ENCODE assay signal across 1 cellular context in the genomic region with DNA sequence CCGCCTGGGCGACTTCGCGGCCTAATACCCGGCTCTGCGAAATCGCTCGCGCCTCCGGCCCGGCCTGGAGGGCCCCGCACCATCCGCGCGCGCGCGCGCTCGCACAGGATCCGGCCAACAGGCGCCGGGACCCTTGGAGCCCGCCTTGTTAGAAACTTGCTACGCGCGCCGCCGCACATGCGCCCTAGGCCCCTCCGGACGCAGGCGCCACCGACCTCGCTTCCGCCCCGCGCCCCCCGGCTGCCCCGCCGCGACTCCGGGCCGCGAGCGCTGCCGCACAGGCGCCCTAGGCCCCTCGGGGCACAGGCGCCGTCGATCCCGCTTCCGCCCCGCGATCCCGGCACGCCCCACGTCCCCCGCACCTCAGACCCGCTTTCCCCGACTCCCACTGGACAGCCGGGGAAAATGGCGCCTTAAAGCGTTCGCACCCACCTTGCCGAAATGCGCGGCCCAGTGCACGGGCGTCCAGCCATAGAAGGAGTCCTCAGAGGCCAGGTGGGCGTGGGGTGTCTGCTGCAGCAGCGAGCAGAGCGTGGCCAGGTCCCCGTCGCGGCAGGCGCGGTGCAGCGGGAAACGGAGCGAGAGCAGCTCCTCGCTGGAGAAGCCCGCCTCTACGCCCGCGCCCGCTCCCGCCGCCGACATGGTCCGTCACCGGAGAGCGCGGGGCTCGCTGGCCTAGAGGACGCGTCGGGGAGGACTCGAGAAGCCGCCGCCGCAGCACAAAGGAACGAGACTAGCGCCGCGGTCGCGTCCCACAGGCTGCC.
TF ChIP-seq lines count a peak whose summit lies in the region.

No MANE protein-coding gene starts in this region.

TF ChIP-seq in HCT116, 20 proteins besides CTCF, POLR2A, EP300 and RAD21 (continued from another document):
- TF ChIP-seq, protein P1, sequence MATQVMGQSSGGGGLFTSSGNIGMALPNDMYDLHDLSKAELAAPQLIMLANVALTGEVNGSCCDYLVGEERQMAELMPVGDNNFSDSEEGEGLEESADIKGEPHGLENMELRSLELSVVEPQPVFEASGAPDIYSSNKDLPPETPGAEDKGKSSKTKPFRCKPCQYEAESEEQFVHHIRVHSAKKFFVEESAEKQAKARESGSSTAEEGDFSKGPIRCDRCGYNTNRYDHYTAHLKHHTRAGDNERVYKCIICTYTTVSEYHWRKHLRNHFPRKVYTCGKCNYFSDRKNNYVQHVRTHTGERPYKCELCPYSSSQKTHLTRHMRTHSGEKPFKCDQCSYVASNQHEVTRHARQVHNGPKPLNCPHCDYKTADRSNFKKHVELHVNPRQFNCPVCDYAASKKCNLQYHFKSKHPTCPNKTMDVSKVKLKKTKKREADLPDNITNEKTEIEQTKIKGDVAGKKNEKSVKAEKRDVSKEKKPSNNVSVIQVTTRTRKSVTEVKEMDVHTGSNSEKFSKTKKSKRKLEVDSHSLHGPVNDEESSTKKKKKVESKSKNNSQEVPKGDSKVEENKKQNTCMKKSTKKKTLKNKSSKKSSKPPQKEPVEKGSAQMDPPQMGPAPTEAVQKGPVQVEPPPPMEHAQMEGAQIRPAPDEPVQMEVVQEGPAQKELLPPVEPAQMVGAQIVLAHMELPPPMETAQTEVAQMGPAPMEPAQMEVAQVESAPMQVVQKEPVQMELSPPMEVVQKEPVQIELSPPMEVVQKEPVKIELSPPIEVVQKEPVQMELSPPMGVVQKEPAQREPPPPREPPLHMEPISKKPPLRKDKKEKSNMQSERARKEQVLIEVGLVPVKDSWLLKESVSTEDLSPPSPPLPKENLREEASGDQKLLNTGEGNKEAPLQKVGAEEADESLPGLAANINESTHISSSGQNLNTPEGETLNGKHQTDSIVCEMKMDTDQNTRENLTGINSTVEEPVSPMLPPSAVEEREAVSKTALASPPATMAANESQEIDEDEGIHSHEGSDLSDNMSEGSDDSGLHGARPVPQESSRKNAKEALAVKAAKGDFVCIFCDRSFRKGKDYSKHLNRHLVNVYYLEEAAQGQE (IDR thresholded peaks at IDR 0.05; ENCODE audit: low read depth) = no peak
- TF ChIP-seq ZNF274 (IDR thresholded peaks at IDR 0.05; ENCODE audit: low read depth, low read length) (no peak), ELF1 (IDR thresholded peaks at IDR 0.05; ENCODE audit: borderline replicate concordance, low read depth) (no peak)
